Comparison of ENCODE assay signal across 1 cellular context in genomic region chr3:131020122-131020693, GRCh38.
TF ChIP-seq lines count a peak whose summit lies in the region.

No MANE protein-coding gene starts in this region.

TF ChIP-seq in K562, 482 proteins besides CTCF, POLR2A, EP300 and RAD21:
- no peak for TF ChIP-seq ZNF165 (CRISPR knock-in tag; IDR thresholded peaks at IDR 0.05; ENCODE audit: borderline replicate concordance)
- peak; percentile 38; the same call in 1 of the 2 replicates for TF ChIP-seq SPI1 (IDR thresholded peaks at IDR 0.05; ENCODE audit: borderline replicate concordance, low read depth, low read length)
- no peak for TF ChIP-seq DDX20 (tag; IDR thresholded peaks at IDR 0.05; ENCODE audit: low read depth)
- no peak for TF ChIP-seq DIDO1 (tag; IDR thresholded peaks at IDR 0.05; ENCODE audit: low read depth)
- TF ChIP-seq HMBOX1 (IDR thresholded peaks at IDR 0.05) = peak; percentile 72
- no peak for TF ChIP-seq FOXO4 (CRISPR knock-in tag; IDR thresholded peaks at IDR 0.05)
- no peak for TF ChIP-seq PCBP1 (IDR thresholded peaks at IDR 0.05; ENCODE audit: low read depth, low read length, poor library complexity, severe bottlenecking)
- no peak for TF ChIP-seq CHD7 (IDR thresholded peaks at IDR 0.05; ENCODE audit: low read depth, low read length)
TF ChIP-seq in K562: peak in this region for 2.
